Comparison of ENCODE assay signal across 11 cellular contexts in genomic region chr2:127911737-127912136, GRCh38.
"Had no signal": no experiment of that assay in that cellular context is flagged by ENCODE, and none has a peak within 500 bp of the region (broad histone marks: within the 10 kb centered on the region; RNA-seq: fewer than 3 reads in every experiment).

No MANE protein-coding gene starts in this region.

- H3K9ac ChIP-seq: GM23248 had no signal

- H3K4me1 Mint-ChIP-seq: GM23338, H9 had no signal

- FAIRE-seq: H1, H54 had no signal

- H3K4me3 ChIP-seq: GM23248, GM23338, HAP-1 had no signal

- H3K27ac ChIP-seq: GM23248 had no signal

- H2AFZ ChIP-seq: GM23248, GM23338 had no signal

- H3K9me3 Mint-ChIP-seq: GM23338, H9, HFFc6 had no signal

- H3K9me3 ChIP-seq: HAP-1 had no signal

- H3K36me3 ChIP-seq: HAP-1 had no signal

- H3K4me1 ChIP-seq: HAP-1 had no signal

- H3K27ac Mint-ChIP-seq: GM23338, H9, HFFc6 had no signal

- DNase-seq: GM23248, GOT3, H7, H9, HCEC 1CT, HFFc6 had no signal

- ATAC-seq: GM23338, HCT116 had no signal

- H3K4me3 Mint-ChIP-seq: GM23338, H9, HFFc6 had no signal

- H3K4me2 ChIP-seq: GM23338 had no signal
